Comparison of ENCODE assay signal across 14 cellular contexts in the genomic region with DNA sequence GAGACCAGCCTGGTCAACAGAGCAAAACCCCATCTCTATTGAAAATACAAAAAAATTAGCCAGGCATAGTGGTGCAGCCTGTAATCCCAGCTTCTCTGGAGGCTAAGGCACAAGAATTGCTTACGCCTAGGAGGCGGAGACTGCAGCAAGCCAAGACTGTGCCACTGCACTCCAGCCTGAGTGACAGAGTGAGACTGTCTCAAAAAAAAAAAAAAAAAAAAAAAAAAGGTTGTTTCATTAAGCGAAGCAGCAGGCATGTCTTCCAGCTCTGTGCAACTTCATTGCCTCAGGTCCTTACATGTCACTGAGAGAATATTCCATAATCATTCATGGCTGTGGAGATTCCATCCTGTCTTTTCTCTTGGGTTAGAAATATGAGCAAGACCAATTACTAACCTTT. TPM values are rescaled to one million over a fixed set of nuclear protein-coding genes. Genes with fewer than 3 reads are reported as not detected.
DNase-seq lines count a peak whose midpoint lies in the region; TF ChIP-seq lines count a peak whose summit lies in the region.
"Had no signal": no experiment of that assay in that cellular context is flagged by ENCODE, and none has a peak within 500 bp of the region (broad histone marks: within the 10 kb centered on the region; RNA-seq: fewer than 3 reads in every experiment).

No MANE protein-coding gene starts in this region.

- DNase-seq in NCI-H2227 (lab: John Stamatoyannopoulos, UW; ENCODE audit: unreplicated experiment) (peak; percentile 36), NCI-H2227 treated with DMSO at 0.1 percent for 48 hours (lab: John Stamatoyannopoulos, UW) (no peak), EH (ENCODE audit: low read depth) (peak; percentile 20), type B pancreatic cell (ENCODE audit: extremely low spot score, unreplicated experiment) (no peak), G401 (ENCODE audit: low spot score) (no peak), HCEC 1CT (no peak)
- DNase-seq: ACHN; CD4-positive, CD25-positive, alpha-beta regulatory T cell; DMS53; GOT3 had no signal

- H3K9me3 Mint-ChIP-seq in type B pancreatic cell, result peaks cover 4% of the 10 kb centered on the region

- in situ Hi-C loops in G401 (cut with HindIII; ENCODE audit: low sequenced_read_pairs), result no loop called here

- no peaks in the 10 kb centered on the region for H3K36me3 ChIP-seq in KOPT-K1 (ENCODE audit: insufficient read depth, low read length)
- H3K36me3 ChIP-seq: HAP-1 had no signal

- peaks cover 13% of the 10 kb centered on the region for H3K36me3 Mint-ChIP-seq in type B pancreatic cell
- H3K36me3 Mint-ChIP-seq: CD4-positive, CD25-positive, alpha-beta regulatory T cell had no signal

- no peaks in the 10 kb centered on the region for H3K27me3 Mint-ChIP-seq in type B pancreatic cell
- H3K27me3 Mint-ChIP-seq: CD4-positive, CD25-positive, alpha-beta regulatory T cell had no signal

- H3K4me3 Mint-ChIP-seq in type B pancreatic cell, result no peak overlapping the region

- TF ChIP-seq CTCF in type B pancreatic cell (conservative IDR thresholded peaks at IDR 0.05), result no peak

- no peaks in the 10 kb centered on the region for H3K9me3 ChIP-seq in KOPT-K1 (ENCODE audit: insufficient read depth, low read length, poor library complexity, severe bottlenecking)
- H3K9me3 ChIP-seq: HAP-1 had no signal

- peaks cover 23% of the 10 kb centered on the region for H3K4me1 Mint-ChIP-seq in type B pancreatic cell (ENCODE audit: unreplicated experiment)

- peak overlapping the region; percentile 77 for H3K27ac Mint-ChIP-seq in type B pancreatic cell
- H3K27ac Mint-ChIP-seq: CD4-positive, CD25-positive, alpha-beta regulatory T cell had no signal

- H3K27ac ChIP-seq in KOPT-K1 (ENCODE audit: low read depth, low read length, poor library complexity, severe bottlenecking), result peak overlapping the region; percentile 35
- H3K27ac ChIP-seq: BLaER1 treated with 17β-estradiol and CSF1 and Interleukin-3, amounts not matched to agents 10 nM and 100 nM; HL-60 had no signal

RNA-seq across cellular contexts. Expression of gene GAB2, which starts 16.9 kb away (rescaled TPM):
- 23.3 and 24.5 TPM in 2 replicates for total RNA-seq in type B pancreatic cell (ENCODE audit: low replicate concordance)
- 11.7 and 13.9 TPM in 2 replicates for total RNA-seq in G401 (2014; rRNA removed; shearing (Covaris generic))

Comparison
In these comparisons a context has a peak if more than half of its experiments do, and no peak if none do; other contexts are left out.
1. DNase-seq: peak in NCI-H2227 (single experiment) and EH (single experiment); none in NCI-H2227 treated with DMSO at 0.1 percent for 48 hours (single experiment), type B pancreatic cell (single experiment), G401 (single experiment) and HCEC 1CT (single experiment).